In the genomic region with DNA sequence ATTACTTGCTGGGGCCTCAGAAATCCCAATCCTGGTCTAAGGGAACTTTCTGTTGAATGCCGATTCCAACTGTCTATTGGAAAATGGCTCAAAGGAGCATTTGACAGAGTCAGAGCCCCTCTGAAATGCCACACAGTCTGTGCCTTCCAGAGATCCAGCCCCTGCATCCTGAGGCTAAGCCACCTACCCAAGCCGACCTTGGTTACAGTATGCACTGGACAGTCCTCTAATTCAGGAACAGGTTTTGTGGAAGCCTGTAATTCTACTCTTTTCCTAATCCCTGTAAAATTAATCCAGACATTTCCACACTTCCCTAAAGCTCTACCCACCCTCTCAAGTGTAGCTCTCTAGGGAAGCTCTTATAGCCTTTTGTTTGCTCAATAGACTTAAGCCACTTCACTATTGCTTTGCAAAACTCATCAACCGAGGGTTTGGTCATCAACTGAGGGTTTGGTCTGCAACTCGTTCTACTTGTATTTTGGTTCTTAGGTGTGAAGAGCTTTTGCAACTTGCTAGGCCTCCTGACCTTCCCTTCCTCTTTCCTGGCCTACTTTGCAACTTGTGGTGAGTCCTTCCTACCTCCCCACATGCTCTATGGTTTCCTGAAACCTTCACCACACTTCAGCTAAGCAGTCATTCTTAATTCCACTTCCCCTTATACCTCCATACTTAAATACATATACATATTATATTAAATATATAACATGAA, we compare ENCODE assay signal across 9 cellular contexts.
DNase-seq lines count a peak whose midpoint lies in the region; ATAC-seq and TF ChIP-seq lines count a peak whose summit lies in the region.
"Had no signal": no experiment of that assay in that cellular context is flagged by ENCODE, and none has a peak within 500 bp of the region (broad histone marks: within the 10 kb centered on the region; RNA-seq: fewer than 3 reads in every experiment).

No MANE protein-coding gene starts in this region.

- no peaks in the 10 kb centered on the region for H3K36me3 Mint-ChIP-seq in type B pancreatic cell

- H3K27me3 ChIP-seq in left lung (no peaks in the 10 kb centered on the region), sigmoid colon (no peaks in the 10 kb centered on the region)
- H3K27me3 ChIP-seq: MG63 had no signal

- H3K27ac Mint-ChIP-seq in type B pancreatic cell = no peak overlapping the region

- H3K4me1 ChIP-seq in left lung (peaks cover 0 to 24% of the 10 kb centered on the region in 2 donors), sigmoid colon (no peaks in the 10 kb centered on the region)

- H3K27me3 Mint-ChIP-seq in type B pancreatic cell = peaks cover 36% of the 10 kb centered on the region

- H3K27ac ChIP-seq in KOPT-K1 (ENCODE audit: low read depth, low read length, poor library complexity, severe bottlenecking) = peak overlapping the region; percentile 31
- H3K27ac ChIP-seq in left lung = peak overlapping the region in 1 of 2 donors; percentile 11
- H3K27ac ChIP-seq in sigmoid colon = no peak overlapping the region

- H3K36me3 ChIP-seq in KOPT-K1 (ENCODE audit: insufficient read depth, low read length) (no peaks in the 10 kb centered on the region), left lung (no peaks in the 10 kb centered on the region), sigmoid colon (no peaks in the 10 kb centered on the region)
- H3K36me3 ChIP-seq: MG63 had no signal

- DNase-seq in left lung (peak in 1 of 2 donors; percentile 44), sigmoid colon (no peak), GM10248 (ENCODE audit: extremely low spot score) (no peak), type B pancreatic cell (ENCODE audit: extremely low spot score, unreplicated experiment) (no peak), RKO (ENCODE audit: low spot score) (no peak)
- DNase-seq: MG63 had no signal

- TF ChIP-seq EP300 in sigmoid colon (IDR thresholded peaks at IDR 0.05) = no peak

- no peak overlapping the region for H3K4me3 Mint-ChIP-seq in type B pancreatic cell

- no peak overlapping the region for H3K4me3 ChIP-seq in left lung
- H3K4me3 ChIP-seq in sigmoid colon = no peak overlapping the region
- H3K4me3 ChIP-seq: MG63 had no signal

- TF ChIP-seq CTCF in left lung (IDR thresholded peaks at IDR 0.05) = no peak
- no peak for TF ChIP-seq CTCF in sigmoid colon (IDR thresholded peaks at IDR 0.05)
- no peak for TF ChIP-seq CTCF in GM10248 (IDR thresholded peaks at IDR 0.05; ENCODE audit: control extremely low read depth, extremely low read depth, low read depth, missing control alignments)
- no peak for TF ChIP-seq CTCF in type B pancreatic cell (conservative IDR thresholded peaks at IDR 0.05)

- intact Hi-C loops in left lung (cut with DNase I) (no loop called here), sigmoid colon (cut with DNase I) (no loop called here)

- no peaks in the 10 kb centered on the region for H3K4me1 Mint-ChIP-seq in type B pancreatic cell (ENCODE audit: unreplicated experiment)

- POLR2A ChIA-PET in GM10248 (lab: Yijun Ruan, JAX) = no interaction called here

- peak; percentile 71 for ATAC-seq in GM18508 (IDR thresholded peaks at IDR 0.05; ENCODE audit: insufficient read depth, unreplicated experiment)
- peak; percentile 81 for ATAC-seq in GM21528 (IDR thresholded peaks at IDR 0.05; ENCODE audit: low FRiP score, unreplicated experiment)
- peak; percentile 86 for ATAC-seq in left lung

- no peaks in the 10 kb centered on the region for H3K9me3 Mint-ChIP-seq in type B pancreatic cell

- CTCF ChIA-PET in GM10248 (lab: Yijun Ruan, JAX) = interaction anchor here (1.1 kb wide), 1 partner anchor 9 kb away, joined by 4 read pairs; no protein-coding TSS in a partner anchor

- 63 to 75% methylated on average over 4 of the region's 4 CpGs for WGBS in sigmoid colon, 2 donors

- H3K9me3 ChIP-seq in KOPT-K1 (ENCODE audit: insufficient read depth, low read length, poor library complexity, severe bottlenecking) (peaks cover 30% of the 10 kb centered on the region), left lung (peaks cover 0 to 9% of the 10 kb centered on the region in 2 donors), sigmoid colon (peaks cover 0 to 7% (median 0%) of the 10 kb centered on the region in 4 donors)
- H3K9me3 ChIP-seq: MG63 had no signal

- TF ChIP-seq POLR2A in sigmoid colon (IDR thresholded peaks at IDR 0.05) = no peak
